ENCODE assay signal across 7 cellular contexts in the genomic region with DNA sequence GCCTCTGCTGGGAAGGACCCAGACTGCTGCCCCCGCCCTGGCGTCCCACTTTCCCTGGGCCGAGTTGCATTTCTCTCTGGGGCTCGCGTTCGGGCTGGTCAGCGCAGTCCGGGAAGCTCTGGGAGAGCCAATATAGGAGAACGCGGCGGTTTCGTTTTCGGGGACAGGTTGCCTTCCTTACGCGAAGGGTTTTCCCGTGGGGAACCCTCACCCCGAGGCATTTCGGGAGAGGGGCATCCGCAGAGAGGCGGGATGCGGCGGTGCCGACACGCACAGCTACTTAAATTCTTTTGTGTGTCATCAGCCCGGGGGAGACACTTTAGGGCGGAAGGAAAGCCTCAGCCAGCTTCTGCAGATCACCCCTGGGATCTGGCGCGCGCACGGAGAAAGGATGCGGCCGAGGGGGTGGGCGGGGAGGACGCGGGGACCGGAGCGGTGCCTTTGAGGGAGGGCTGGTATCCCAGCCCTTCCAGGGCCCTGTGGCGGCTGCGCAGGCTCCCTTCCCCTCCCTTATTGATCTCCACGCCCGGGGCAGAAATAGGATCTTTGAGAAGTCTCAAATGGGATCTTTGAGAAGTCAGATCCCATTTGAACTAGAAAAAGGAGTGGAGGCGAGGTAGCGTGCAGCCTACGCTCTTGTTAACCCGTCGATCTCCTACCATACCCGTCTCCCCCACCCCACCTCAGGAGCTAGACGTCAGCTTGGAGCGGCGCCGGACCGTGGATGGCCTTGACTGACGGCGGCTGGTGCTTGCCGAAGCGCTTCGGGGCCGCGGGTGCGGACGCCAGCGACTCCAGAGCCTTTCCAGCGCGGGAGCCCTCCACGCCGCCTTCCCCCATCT. TPM values are rescaled to one million over a fixed set of nuclear protein-coding genes. Genes with fewer than 3 reads are reported as not detected.
DNase-seq lines count a peak whose midpoint lies in the region; ATAC-seq and TF ChIP-seq lines count a peak whose summit lies in the region.

No MANE protein-coding gene starts in this region.

- H3K4me3 Mint-ChIP-seq in dendritic cell treated with granulocyte-macrophage colony-stimulating factor and Interleukin-4, amounts not matched to agents 40 ng/mL and 50 ng/mL, for 4 days = peak overlapping the region; percentile 73

- peak overlapping the region; percentile 79 for H3K4me2 ChIP-seq in GM23248 (ENCODE audit: unreplicated experiment)

- no peak for TF ChIP-seq CTCF in upper lobe of right lung (IDR thresholded peaks at IDR 0.05)

- H3K4me1 ChIP-seq in GM23248 (ENCODE audit: insufficient read depth) = peaks cover 19% of the 10 kb centered on the region; the same call in 1 of the 2 replicates
- no peaks in the 10 kb centered on the region for H3K4me1 ChIP-seq in upper lobe of right lung

- no peaks in the 10 kb centered on the region; the same call in 1 of the 2 replicates for H3F3A ChIP-seq in GM23248 (ENCODE audit: insufficient read depth)

- peaks cover 42% of the 10 kb centered on the region for H3K79me2 ChIP-seq in GM23248 (ENCODE audit: insufficient read depth)

- H2AFZ ChIP-seq in GM23248 = peak overlapping the region; percentile 66

- H3K27ac ChIP-seq in GM23248 = peak overlapping the region; percentile 82
- peak overlapping the region; percentile 98 for H3K27ac ChIP-seq in upper lobe of right lung

- peaks cover 22% of the 10 kb centered on the region for H3K4me1 Mint-ChIP-seq in dendritic cell treated with granulocyte-macrophage colony-stimulating factor and Interleukin-4, amounts not matched to agents 40 ng/mL and 50 ng/mL, for 4 days (ENCODE audit: low read depth)

- H3K9me3 Mint-ChIP-seq in dendritic cell treated with granulocyte-macrophage colony-stimulating factor and Interleukin-4, amounts not matched to agents 40 ng/mL and 50 ng/mL, for 4 days = no peaks in the 10 kb centered on the region

- ATAC-seq in upper lobe of right lung = peak; percentile 1
- ATAC-seq in GM18858 (IDR thresholded peaks at IDR 0.05; ENCODE audit: unreplicated experiment) = no peak

- no peaks in the 10 kb centered on the region for H3K36me3 Mint-ChIP-seq in dendritic cell treated with granulocyte-macrophage colony-stimulating factor and Interleukin-4, amounts not matched to agents 40 ng/mL and 50 ng/mL, for 4 days (ENCODE audit: low read depth)

- H3K9me2 ChIP-seq in GM23248 (ENCODE audit: insufficient read depth) = no peaks in the 10 kb centered on the region

- H4K20me1 ChIP-seq in GM23248 (ENCODE audit: insufficient read depth) = no peaks in the 10 kb centered on the region

- H3K27ac Mint-ChIP-seq in dendritic cell treated with granulocyte-macrophage colony-stimulating factor and Interleukin-4, amounts not matched to agents 40 ng/mL and 50 ng/mL, for 4 days = no peak overlapping the region

- H3K36me3 ChIP-seq in GM23248 (ENCODE audit: low read depth) (no peaks in the 10 kb centered on the region), upper lobe of right lung (no peaks in the 10 kb centered on the region)

- H3K9ac ChIP-seq in GM23248 = peak overlapping the region; percentile 93

- DNase-seq in GM23248 (peak; percentile 91), lung microvascular endothelial cell (ENCODE audit: low read depth in 2 of 2) (peak; percentile 57 to 76), upper lobe of right lung (peak; percentile 80), cortex of kidney (lab: John Stamatoyannopoulos, UW) (no peak)

- in situ Hi-C loops in GM23248 (cut with MboI) = no loop called here

- H3K9me3 ChIP-seq in GM23248 (ENCODE audit: low read depth) = no peaks in the 10 kb centered on the region
- H3K9me3 ChIP-seq in upper lobe of right lung = no peaks in the 10 kb centered on the region

- H3K4me3 ChIP-seq in GM23248 = peak overlapping the region; percentile 95
- peak overlapping the region; percentile 86 for H3K4me3 ChIP-seq in upper lobe of right lung

- H3K27me3 ChIP-seq in GM23248 (replicated peaks; ENCODE audit: insufficient read depth) = peaks cover 29% of the 10 kb centered on the region
- H3K27me3 ChIP-seq in upper lobe of right lung = peaks cover 31% of the 10 kb centered on the region

- peaks cover 89% of the 10 kb centered on the region for H3K27me3 Mint-ChIP-seq in dendritic cell treated with granulocyte-macrophage colony-stimulating factor and Interleukin-4, amounts not matched to agents 40 ng/mL and 50 ng/mL, for 4 days

- intact Hi-C loops in dendritic cell treated with granulocyte-macrophage colony-stimulating factor and Interleukin-4, amounts not matched to agents 40 ng/mL and 50 ng/mL, for 4 days (cut with micrococcal nuclease) = no loop called here
- intact Hi-C loops in upper lobe of right lung (cut with DNase I) = loop anchor here (10.0 kb wide), 1 partner anchor 384 kb away; no protein-coding TSS in a partner anchor

- 2% methylated on average over 58 to 66 of the region's 66 CpGs for WGBS in GM23248 (ENCODE audit: low coverage in 1 of 2, low lambda C conversion rate in 2 of 2, missing lambda C conversion rate in 2 of 2), 2 experiments

TF ChIP-seq in PFSK-1, 5 proteins besides CTCF, POLR2A, EP300 and RAD21:
- TF ChIP-seq, protein P1, sequence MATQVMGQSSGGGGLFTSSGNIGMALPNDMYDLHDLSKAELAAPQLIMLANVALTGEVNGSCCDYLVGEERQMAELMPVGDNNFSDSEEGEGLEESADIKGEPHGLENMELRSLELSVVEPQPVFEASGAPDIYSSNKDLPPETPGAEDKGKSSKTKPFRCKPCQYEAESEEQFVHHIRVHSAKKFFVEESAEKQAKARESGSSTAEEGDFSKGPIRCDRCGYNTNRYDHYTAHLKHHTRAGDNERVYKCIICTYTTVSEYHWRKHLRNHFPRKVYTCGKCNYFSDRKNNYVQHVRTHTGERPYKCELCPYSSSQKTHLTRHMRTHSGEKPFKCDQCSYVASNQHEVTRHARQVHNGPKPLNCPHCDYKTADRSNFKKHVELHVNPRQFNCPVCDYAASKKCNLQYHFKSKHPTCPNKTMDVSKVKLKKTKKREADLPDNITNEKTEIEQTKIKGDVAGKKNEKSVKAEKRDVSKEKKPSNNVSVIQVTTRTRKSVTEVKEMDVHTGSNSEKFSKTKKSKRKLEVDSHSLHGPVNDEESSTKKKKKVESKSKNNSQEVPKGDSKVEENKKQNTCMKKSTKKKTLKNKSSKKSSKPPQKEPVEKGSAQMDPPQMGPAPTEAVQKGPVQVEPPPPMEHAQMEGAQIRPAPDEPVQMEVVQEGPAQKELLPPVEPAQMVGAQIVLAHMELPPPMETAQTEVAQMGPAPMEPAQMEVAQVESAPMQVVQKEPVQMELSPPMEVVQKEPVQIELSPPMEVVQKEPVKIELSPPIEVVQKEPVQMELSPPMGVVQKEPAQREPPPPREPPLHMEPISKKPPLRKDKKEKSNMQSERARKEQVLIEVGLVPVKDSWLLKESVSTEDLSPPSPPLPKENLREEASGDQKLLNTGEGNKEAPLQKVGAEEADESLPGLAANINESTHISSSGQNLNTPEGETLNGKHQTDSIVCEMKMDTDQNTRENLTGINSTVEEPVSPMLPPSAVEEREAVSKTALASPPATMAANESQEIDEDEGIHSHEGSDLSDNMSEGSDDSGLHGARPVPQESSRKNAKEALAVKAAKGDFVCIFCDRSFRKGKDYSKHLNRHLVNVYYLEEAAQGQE (IDR thresholded peaks at IDR 0.05; ENCODE audit: insufficient read depth in 1 of 2, low read depth in 2 of 2, low read length in 2 of 2) = no peak
- TF ChIP-seq SIN3A (IDR thresholded peaks at IDR 0.05; ENCODE audit: borderline replicate concordance, insufficient read depth, low read length) = 0 out of 2 replicates have a peak, but pooled peaks have one; percentile 24

RNA-seq across cellular contexts. Expression of gene GATA6, which starts 1.3 kb away (rescaled TPM):
- 17.6 and 19.0 TPM in 2 replicates for total RNA-seq in GM23248 (2014; rRNA removed; shearing (Covaris generic))
- 6.6 and 6.9 TPM in 2 replicates for polyA plus RNA-seq in GM23248 (2016; fragmentation: Nextera tagmentation; extraction: Ambion mirVana)
- 8.8 TPM for polyA plus RNA-seq in PFSK-1 (2012; ENCODE audit: insufficient read length, low read depth)
- total RNA-seq in lung microvascular endothelial cell (0.40 and 0.44 TPM in 2 replicates), upper lobe of right lung (32.2 TPM)

Comparison
In these comparisons a context has a peak if more than half of its experiments do, and no peak if none do; other contexts are left out.
1. RNA of gene GATA6, which starts 1.3 kb away (total RNA-seq): 32.2 TPM in upper lobe of right lung (single experiment) and 17.6 to 19.0 TPM in GM23248; 0.40 to 0.44 TPM in lung microvascular endothelial cell; every median in the first group is over 10 times any median in the second.